ENCODE assay signal across 9 cellular contexts in genomic region chr1:84827976-84828375, GRCh38.
"Had no signal": no experiment of that assay in that cellular context is flagged by ENCODE, and none has a peak within 500 bp of the region (broad histone marks: within the 10 kb centered on the region; RNA-seq: fewer than 3 reads in every experiment).

No MANE protein-coding gene starts in this region.

- H3K4me2 ChIP-seq: KMS-11 had no signal

- H3K36me3 Mint-ChIP-seq: IgD-negative memory B cell had no signal

- H3K4me3 Mint-ChIP-seq: H9, HFFc6, IgD-negative memory B cell had no signal

- H3K9me3 Mint-ChIP-seq: H9, HFFc6 had no signal

- H3K27ac Mint-ChIP-seq: H9, HFFc6, IgD-negative memory B cell had no signal

- DNase-seq: GM23248, H9, HCEC 1CT, HFFc6, KBM-7 had no signal

- H3K4me1 Mint-ChIP-seq: IgD-negative memory B cell had no signal

- ATAC-seq: HepG2 had no signal

- H3K4me3 ChIP-seq: GM23248 had no signal

- H3K27ac ChIP-seq: GM23248, HL-60, KMS-11 had no signal

- H2AFZ ChIP-seq: GM23248 had no signal
